25 cellular contexts compared by ENCODE assay signal in genomic region chr4:54446556-54446955, GRCh38.
DNase-seq lines count a peak whose midpoint lies in the region; FAIRE-seq and TF ChIP-seq lines count a peak whose summit lies in the region.
"Had no signal": no experiment of that assay in that cellular context is flagged by ENCODE, and none has a peak within 500 bp of the region (broad histone marks: within the 10 kb centered on the region; RNA-seq: fewer than 3 reads in every experiment).

No MANE protein-coding gene starts in this region.

- H3K9ac ChIP-seq in astrocyte (ENCODE audit: low read length): no peak overlapping the region
- H3K9ac ChIP-seq: BLaER1 treated with 17β-estradiol and CSF1 and Interleukin-3, amounts not matched to agents 10 nM and 100 nM; GM23248 had no signal

- H3K36me3 Mint-ChIP-seq in astrocyte (ENCODE audit: low read depth, unreplicated experiment) (peaks cover 2% of the 10 kb centered on the region), CD14-positive monocyte (no peaks in the 10 kb centered on the region), chondrocyte (ENCODE audit: low read depth) (peaks cover 3% of the 10 kb centered on the region)
- H3K36me3 Mint-ChIP-seq: CD4-positive, alpha-beta memory T cell had no signal

- H3K4me3 Mint-ChIP-seq in astrocyte (ENCODE audit: unreplicated experiment) (no peak overlapping the region), CD14-positive monocyte (no peak overlapping the region), chondrocyte (ENCODE audit: unreplicated experiment) (no peak overlapping the region)
- H3K4me3 Mint-ChIP-seq: CD4-positive, alpha-beta memory T cell had no signal

- H3K27me3 Mint-ChIP-seq in astrocyte (ENCODE audit: low read depth, unreplicated experiment) (no peaks in the 10 kb centered on the region), CD14-positive monocyte (ENCODE audit: low read depth in 3 of 3) (peaks cover 0 to 3% (median 0%) of the 10 kb centered on the region in 3 donors), chondrocyte (ENCODE audit: low read depth) (no peaks in the 10 kb centered on the region)

- H3K79me2 ChIP-seq in astrocyte (ENCODE audit: insufficient read depth, low read length) (no peaks in the 10 kb centered on the region), osteoblast (ENCODE audit: insufficient read depth, low read length) (no peaks in the 10 kb centered on the region)

- H3K4me1 ChIP-seq in astrocyte (ENCODE audit: insufficient read depth, low read length) (no peaks in the 10 kb centered on the region), osteoblast (ENCODE audit: insufficient read depth, low read length) (no peaks in the 10 kb centered on the region)
- H3K4me1 ChIP-seq: BE2C; BLaER1 treated with 17β-estradiol and CSF1 and Interleukin-3, amounts not matched to agents 10 nM and 100 nM had no signal

- no peak overlapping the region for H3K27ac Mint-ChIP-seq in astrocyte (ENCODE audit: unreplicated experiment)
- H3K27ac Mint-ChIP-seq in CD14-positive monocyte: no peak overlapping the region
- H3K27ac Mint-ChIP-seq in chondrocyte (ENCODE audit: unreplicated experiment): no peak overlapping the region
- H3K27ac Mint-ChIP-seq: CD4-positive, alpha-beta memory T cell had no signal

- TF ChIP-seq CTCF in AG10803 (conservative IDR thresholded peaks at IDR 0.05; ENCODE audit: low read length) (no peak), astrocyte (IDR thresholded peaks at IDR 0.05; ENCODE audit: insufficient read depth, low read depth, low read length) (no peak), osteoblast (IDR thresholded peaks at IDR 0.05; ENCODE audit: extremely low read depth, low read depth, low read length) (no peak), CD14-positive monocyte (IDR thresholded peaks at IDR 0.05) (no peak), chondrocyte (IDR thresholded peaks at IDR 0.05) (no peak)

- peak; percentile 68 for DNase-seq in AG10803 (ENCODE audit: low read depth)
- peak; percentile 4 for DNase-seq in NCI-H69 (lab: John Stamatoyannopoulos, UW)
- peak; percentile 12 for DNase-seq in astrocyte (ENCODE audit: low read depth)
- peak; percentile 13 for DNase-seq in osteoblast (ENCODE audit: insufficient read length, low spot score, missing footprints)
- no peak for DNase-seq in CD14-positive monocyte (ENCODE audit: low spot score)
- DNase-seq in HPDE6-E6E7 (ENCODE audit: extremely low spot score): no peak
- DNase-seq in chondrocyte (ENCODE audit: low spot score): no peak
- DNase-seq in SHP77 treated with DMSO at 0.1 percent for 48 hours (lab: John Stamatoyannopoulos, UW): no peak
- DNase-seq: AML-193; BE2C; Calu3; CD4-positive, alpha-beta memory T cell; COR-L47; DMS53; DMS79 treated with DMSO at 0.1 percent for 48 hours; H7; HCEC 1CT had no signal

- H3K4me1 Mint-ChIP-seq in astrocyte (ENCODE audit: low read depth, unreplicated experiment): no peaks in the 10 kb centered on the region
- H3K4me1 Mint-ChIP-seq in CD14-positive monocyte: no peaks in the 10 kb centered on the region
- peaks cover 17% of the 10 kb centered on the region for H3K4me1 Mint-ChIP-seq in chondrocyte (ENCODE audit: low read depth)
- H3K4me1 Mint-ChIP-seq: CD4-positive, alpha-beta memory T cell had no signal

- H3K27me3 ChIP-seq in astrocyte (ENCODE audit: insufficient read depth, low read length): peaks cover 2% of the 10 kb centered on the region
- H3K27me3 ChIP-seq in osteoblast (ENCODE audit: insufficient read depth, low read length): peaks cover 8% of the 10 kb centered on the region
- H3K27me3 ChIP-seq: BE2C; BLaER1 treated with 17β-estradiol and CSF1 and Interleukin-3, amounts not matched to agents 10 nM and 100 nM had no signal

- H3K36me3 ChIP-seq in astrocyte (ENCODE audit: insufficient read depth, low read length) (no peaks in the 10 kb centered on the region), osteoblast (ENCODE audit: insufficient read depth, low read length) (no peaks in the 10 kb centered on the region)
- H3K36me3 ChIP-seq: BE2C; BLaER1 treated with 17β-estradiol and CSF1 and Interleukin-3, amounts not matched to agents 10 nM and 100 nM had no signal

- no peak overlapping the region for H3K4me3 ChIP-seq in AG10803 (ENCODE audit: low read length)
- H3K4me3 ChIP-seq in astrocyte (ENCODE audit: insufficient read depth, low read depth, low read length): no peak overlapping the region
- no peak overlapping the region for H3K4me3 ChIP-seq in osteoblast (ENCODE audit: insufficient read depth, low read length)
- H3K4me3 ChIP-seq: BLaER1 treated with 17β-estradiol and CSF1 and Interleukin-3, amounts not matched to agents 10 nM and 100 nM; GM12878; GM23248 had no signal

- no peak overlapping the region for H3K27ac ChIP-seq in astrocyte (ENCODE audit: low read depth, low read length)
- no peak overlapping the region for H3K27ac ChIP-seq in osteoblast (ENCODE audit: low read depth, low read length)
- H3K27ac ChIP-seq: 22Rv1; BLaER1 treated with 17β-estradiol and CSF1 and Interleukin-3, amounts not matched to agents 10 nM and 100 nM; GM23248 had no signal

- intact Hi-C loops in CD14-positive monocyte (cut with micrococcal nuclease): loop anchor here (10.0 kb wide), 2 partner anchors 122 to 132 kb away; no protein-coding TSS in a partner anchor

- FAIRE-seq in astrocyte (lab: Jason Lieb, UNC): no peak
- FAIRE-seq: A204.1, G401.6, GM12878, GM19239, H1 had no signal

- H4K20me1 ChIP-seq in astrocyte (ENCODE audit: insufficient read depth, low read length) (no peaks in the 10 kb centered on the region), osteoblast (ENCODE audit: insufficient read depth, low read length) (no peaks in the 10 kb centered on the region)
- H4K20me1 ChIP-seq: BLaER1 treated with 17β-estradiol and CSF1 and Interleukin-3, amounts not matched to agents 10 nM and 100 nM had no signal

- H3K4me2 ChIP-seq in astrocyte (ENCODE audit: low read length) (no peak overlapping the region), osteoblast (ENCODE audit: insufficient read depth, low read length) (no peak overlapping the region)
- H3K4me2 ChIP-seq: BLaER1 treated with 17β-estradiol and CSF1 and Interleukin-3, amounts not matched to agents 10 nM and 100 nM had no signal

- H2AFZ ChIP-seq in astrocyte (ENCODE audit: low read depth, low read length) (no peak overlapping the region), osteoblast (ENCODE audit: low read length) (no peak overlapping the region)
- H2AFZ ChIP-seq: GM23248 had no signal

- H3K9me3 Mint-ChIP-seq in astrocyte (ENCODE audit: unreplicated experiment): peaks cover 7% of the 10 kb centered on the region
- H3K9me3 Mint-ChIP-seq in CD14-positive monocyte: peaks cover 12 to 30% (median 17%) of the 10 kb centered on the region in 7 donors
- H3K9me3 Mint-ChIP-seq in chondrocyte (ENCODE audit: low read depth): peaks cover 18% of the 10 kb centered on the region

- H3K9me3 ChIP-seq in astrocyte (ENCODE audit: insufficient read depth, low read depth, low read length): no peaks in the 10 kb centered on the region
- no peaks in the 10 kb centered on the region for H3K9me3 ChIP-seq in osteoblast (ENCODE audit: low read depth, low read length)
- H3K9me3 ChIP-seq: BE2C had no signal

Comparison
In these comparisons a context has a peak if more than half of its experiments do, and no peak if none do; other contexts are left out.
1. DNase-seq: peak in AG10803 (single experiment), NCI-H69 (single experiment), astrocyte (single experiment) and osteoblast (single experiment); none in CD14-positive monocyte (single experiment), HPDE6-E6E7 (single experiment), chondrocyte (single experiment) and SHP77 treated with DMSO at 0.1 percent for 48 hours (single experiment).